ENCODE assay signal across 8 cellular contexts in genomic region chr1:46603858-46604549, GRCh38. TPM values are rescaled to one million over a fixed set of nuclear protein-coding genes. Genes with fewer than 3 reads are reported as not detected.
A peak's percentile ranks its signal among the peaks of the same experiment; 100 is the strongest.
DNase-seq lines count a peak whose midpoint lies in the region; ATAC-seq and TF ChIP-seq lines count a peak whose summit lies in the region.

Gene MKNK1, minus strand, starts transcription at chr1:46604268. Its CDS starts 20,941 bp downstream, at chr1:46583327.

- no peaks in the 10 kb centered on the region for H3K9me3 ChIP-seq in spleen

- peak; percentile 100 for DNase-seq in AG08395 (ENCODE audit: low spot score)
- DNase-seq in NCI-H226 = peak; percentile 81
- DNase-seq in activated CD4-positive, CD25-positive, alpha-beta regulatory T cell (lab: John Stamatoyannopoulos, UW) = peak; percentile 93 to 96 (median 95)
- DNase-seq in central memory CD4-positive, alpha-beta T cell = peak; percentile 98
- DNase-seq in immature natural killer cell = peak; percentile 98 to 99 (median 98)
- peak; percentile 99 for DNase-seq in spleen

- 0 to 1% (median 0%) methylated on average over 22 to 53 of the region's 53 CpGs for WGBS in spleen, 5 donors

- H3K36me3 Mint-ChIP-seq in immature natural killer cell = peaks cover 4 to 17% (median 7%) of the 10 kb centered on the region in 3 donors

- peaks cover 2 to 12% (median 4%) of the 10 kb centered on the region in 3 donors for H3K27me3 Mint-ChIP-seq in immature natural killer cell (ENCODE audit: low read depth in 3 of 3)

- no peaks in the 10 kb centered on the region for H3K9me3 Mint-ChIP-seq in immature natural killer cell

- TF ChIP-seq CTCF in spleen (IDR thresholded peaks at IDR 0.05 in 8 of 11, conservative IDR thresholded peaks at IDR 0.05 in 3 of 11) = peak in 5 of 11 experiments; percentile 16 to 38 (median 29)

- H3K27ac Mint-ChIP-seq in immature natural killer cell = peak within 1 kb of the TSS; percentile 73 to 93 (median 92)

- peaks cover 64 to 72% of the 10 kb centered on the region in 2 donors for H3K4me1 Mint-ChIP-seq in immature natural killer cell

- H3K27me3 ChIP-seq in spleen (replicated peaks in 1 of 7) = no peaks in the 10 kb centered on the region

- peak in 2 of 3 donors; percentile 59 to 85 for TF ChIP-seq POLR2A in spleen (IDR thresholded peaks at IDR 0.05)

- H3K4me3 ChIP-seq in spleen = peak within 1 kb of the TSS; percentile 63 to 93 (median 74)

- H3K27ac ChIP-seq in spleen = peak within 1 kb of the TSS; percentile 69 to 95 (median 88)

- intact Hi-C loops in spleen (cut with DNase I; ENCODE audit: low total_unique reads) = no loop called here

- ATAC-seq in GM18873 (IDR thresholded peaks at IDR 0.05; ENCODE audit: low FRiP score, unreplicated experiment) (peak; percentile 79), HG03139 (IDR thresholded peaks at IDR 0.05; ENCODE audit: unreplicated experiment) (peak; percentile 94)

- H3K36me3 ChIP-seq in spleen = peaks cover 0 to 21% (median 13%) of the 10 kb centered on the region in 6 donors

- peaks cover 18 to 70% (median 53%) of the 10 kb centered on the region in 6 donors for H3K4me1 ChIP-seq in spleen

- peak within 1 kb of the TSS; percentile 95 to 98 (median 96) for H3K4me3 Mint-ChIP-seq in immature natural killer cell

RNA-seq across cellular contexts. Expression of gene MKNK1, which starts in this region (rescaled TPM):
- 10 to 100 TPM; 23.2 to 35.7 (median 27.6) TPM for polyA plus RNA-seq in immature natural killer cell
- 100 to 1,000 TPM in 5 of 7 donors, 10 to 100 TPM in 2; 67.3 to 169 (median 114) TPM for total RNA-seq in spleen
- 10 to 100 TPM; 19.2 to 42.7 (median 35.6) TPM for polyA plus RNA-seq in spleen

Comparison
In these comparisons a context has a peak if more than half of its experiments do, and no peak if none do; other contexts are left out.
1. Peak in every context shown above with its lines: DNase-seq, ATAC-seq, H3K4me3 ChIP-seq and H3K27ac ChIP-seq.